ENCODE assay signal across 8 cellular contexts in genomic region chr10:102775973-102776669, GRCh38. TPM values are rescaled to one million over a fixed set of nuclear protein-coding genes. Genes with fewer than 3 reads are reported as not detected.
DNase-seq lines count a peak whose midpoint lies in the region; ATAC-seq and TF ChIP-seq lines count a peak whose summit lies in the region.

No MANE protein-coding gene starts in this region.

- no peaks in the 10 kb centered on the region for H3K27me3 Mint-ChIP-seq in T-helper 17 cell

- H3K27ac ChIP-seq in tibial artery = peak overlapping the region; percentile 83 to 95

- H3K4me1 ChIP-seq in ES-I3 (ENCODE audit: insufficient read depth, low read length) (peaks cover 45% of the 10 kb centered on the region), mucosa of descending colon (ENCODE audit: low read depth) (peaks cover 6% of the 10 kb centered on the region), tibial artery (peaks cover 6 to 98% (median 80%) of the 10 kb centered on the region in 4 donors)

- H3K27me3 ChIP-seq in tibial artery = no peaks in the 10 kb centered on the region

- peaks cover 6% of the 10 kb centered on the region for H3K36me3 Mint-ChIP-seq in T-helper 17 cell (ENCODE audit: low read depth)

- H3K4me3 Mint-ChIP-seq in T-helper 17 cell = no peak overlapping the region

- DNase-seq in T-helper 17 cell (no peak), erythroblast (lab: John Stamatoyannopoulos, UW) (peak; percentile 60 to 66), mucosa of descending colon (peak; percentile 43 to 72 (median 65)), tibial artery (peak; percentile 92 to 96), D341Med (ENCODE audit: low spot score) (no peak)

- H3K4me3 ChIP-seq in mucosa of descending colon = no peak overlapping the region
- peak overlapping the region; percentile 49 to 59 for H3K4me3 ChIP-seq in tibial artery

- ATAC-seq in T-helper 17 cell (peak; percentile 39), mucosa of descending colon (peak; percentile 61), HG03108 (IDR thresholded peaks at IDR 0.05; ENCODE audit: unreplicated experiment) (no peak), HG03045 (IDR thresholded peaks at IDR 0.05; ENCODE audit: unreplicated experiment) (no peak)

- peak; percentile 85 for TF ChIP-seq POLR2A in erythroblast (IDR thresholded peaks at IDR 0.05; ENCODE audit: low read length)

- intact Hi-C loops in mucosa of descending colon (cut with DNase I, micrococcal nuclease) (no loop called here), tibial artery (cut with DNase I; ENCODE audit: low total_unique reads) (loop anchor here (2.0 to 5.0 kb wide), 2 partner anchors 34 to 39 kb away; partner anchors contain the start of gene WBP1L)

- H3K9ac ChIP-seq in ES-I3 (ENCODE audit: low read depth, low read length) = peak overlapping the region; percentile 39

- TF ChIP-seq CTCF in mucosa of descending colon (IDR thresholded peaks at IDR 0.05) = no peak
- no peak for TF ChIP-seq CTCF in tibial artery (IDR thresholded peaks at IDR 0.05)

- H3K36me3 ChIP-seq in ES-I3 (ENCODE audit: insufficient read depth, low read length) (no peaks in the 10 kb centered on the region), mucosa of descending colon (ENCODE audit: low read depth) (no peaks in the 10 kb centered on the region), tibial artery (no peaks in the 10 kb centered on the region)

- peak overlapping the region; percentile 65 for H3K27ac Mint-ChIP-seq in T-helper 17 cell

- H3K9me3 ChIP-seq in ES-I3 (ENCODE audit: control insufficient read depth, insufficient read depth, low read length) (no peaks in the 10 kb centered on the region), T-helper 17 cell (ENCODE audit: control insufficient read depth, low read length, poor library complexity, severe bottlenecking) (no peaks in the 10 kb centered on the region), mucosa of descending colon (no peaks in the 10 kb centered on the region), tibial artery (no peaks in the 10 kb centered on the region)

- peaks cover 34% of the 10 kb centered on the region for H3K4me1 Mint-ChIP-seq in T-helper 17 cell

RNA-seq across cellular contexts. Expression of gene WBP1L, which starts 32.4 kb away (rescaled TPM):
- 10 to 100 TPM; 21.1 to 26.6 TPM for total RNA-seq in T-helper 17 cell
- 10 to 100 TPM; 38.9 to 61.3 (median 51.0) TPM for total RNA-seq in mucosa of descending colon

Comparison
In these comparisons a context has a peak if more than half of its experiments do, and no peak if none do; other contexts are left out.
1. ATAC-seq: peak in T-helper 17 cell (single experiment) and mucosa of descending colon (single experiment); none in HG03108 (single experiment) and HG03045 (single experiment).
2. DNase-seq: peak in erythroblast (2 of 2), mucosa of descending colon (3 of 3) and tibial artery (2 of 2); none in T-helper 17 cell (0 of 3) and D341Med (single experiment).